In the genomic region with DNA sequence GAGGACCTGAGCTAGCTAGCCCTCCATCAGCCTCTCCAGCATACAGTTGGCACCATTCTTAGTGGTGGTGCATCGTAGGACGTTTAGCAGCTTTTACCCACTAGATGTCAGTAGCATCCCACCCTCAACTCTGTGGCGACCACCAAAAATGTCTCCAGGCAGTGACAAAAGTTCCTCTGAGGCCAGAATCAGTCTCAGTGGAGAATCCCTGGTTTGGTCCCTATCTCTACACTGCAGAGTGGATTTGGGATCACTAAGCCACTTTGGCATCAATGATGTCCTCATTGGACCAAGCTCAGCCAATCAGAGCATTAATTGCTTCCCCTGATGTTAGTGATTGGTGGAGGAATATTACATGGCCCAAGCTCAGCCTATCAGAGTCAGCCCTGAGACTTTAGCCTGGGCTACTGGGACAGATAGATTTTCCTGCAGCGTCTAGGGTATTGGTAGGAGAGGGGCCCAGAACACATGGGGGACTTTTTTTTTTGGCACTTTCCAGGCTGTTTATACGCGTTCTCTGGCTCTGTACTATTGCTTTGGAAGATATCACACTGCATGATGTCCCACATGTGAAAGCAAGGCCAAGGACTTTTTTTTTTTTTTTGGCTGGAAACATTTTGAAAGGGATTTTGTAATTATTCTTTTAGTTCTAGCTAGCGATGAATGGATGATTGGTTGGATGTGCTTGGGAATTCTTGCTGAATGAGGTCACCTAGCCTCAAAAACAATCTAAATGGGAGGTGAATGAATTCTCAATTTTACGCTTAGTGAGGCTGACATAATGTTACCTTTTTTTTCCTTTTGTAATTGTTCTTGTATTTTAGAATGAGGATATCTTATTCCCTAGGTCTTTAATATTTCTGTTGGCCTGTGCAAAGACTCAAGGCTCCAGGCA, we compare ENCODE assay signal across 9 cellular contexts. TPM values are rescaled to one million over a fixed set of nuclear protein-coding genes. Genes with fewer than 3 reads are reported as not detected.
DNase-seq lines count a peak whose midpoint lies in the region; ATAC-seq and TF ChIP-seq lines count a peak whose summit lies in the region.
"Had no signal": no experiment of that assay in that cellular context is flagged by ENCODE, and none has a peak within 500 bp of the region (broad histone marks: within the 10 kb centered on the region; RNA-seq: fewer than 3 reads in every experiment).

No MANE protein-coding gene starts in this region.

- H3K9me3 Mint-ChIP-seq in stimulated activated naive B cell treated with anti-CD40 and anti-IgM and Interleukin-4, amounts not matched to agents 10 μg/mL and 1 μg/mL and 100 μg/mL, for 72 hours: no peaks in the 10 kb centered on the region

- H3K27me3 ChIP-seq in BE2C: peaks cover 6% of the 10 kb centered on the region; the same call in 1 of the 2 replicates
- H3K27me3 ChIP-seq in gastroesophageal sphincter: no peaks in the 10 kb centered on the region

- H3K36me3 Mint-ChIP-seq in stimulated activated naive B cell treated with anti-CD40 and anti-IgM and Interleukin-4, amounts not matched to agents 10 μg/mL and 1 μg/mL and 100 μg/mL, for 72 hours: no peaks in the 10 kb centered on the region

- TF ChIP-seq CTCF in BE2C (IDR thresholded peaks at IDR 0.05; ENCODE audit: low read depth, low read length) (peak; percentile 55), GM13977 (IDR thresholded peaks at IDR 0.05; ENCODE audit: extremely low read depth, insufficient read depth, missing control alignments) (peak; percentile 59), gastroesophageal sphincter (IDR thresholded peaks at IDR 0.05) (peak in 2 of 4 experiments; percentile 15 to 49)

- DNase-seq in BE2C (peak; percentile 32), GM13977 (ENCODE audit: low spot score) (peak; percentile 58), UCSD-AML1 (lab: John Stamatoyannopoulos, UW; ENCODE audit: unreplicated experiment) (peak; percentile 23), cerebellum (ENCODE audit: low spot score) (no peak), HCEC 1CT (no peak), T-helper 9 cell (no peak)
- DNase-seq in stimulated activated naive B cell treated with anti-CD40 and anti-IgM and Interleukin-4, amounts not matched to agents 10 μg/mL and 1 μg/mL and 100 μg/mL, for 72 hours: no peak

- no peak overlapping the region for H3K4me3 Mint-ChIP-seq in stimulated activated naive B cell treated with anti-CD40 and anti-IgM and Interleukin-4, amounts not matched to agents 10 μg/mL and 1 μg/mL and 100 μg/mL, for 72 hours

- in situ Hi-C loops in GM13977 (cut with MboI; ENCODE audit: low pct_unique_long_range_greater_than_20kb, low sequenced_read_pairs, unreplicated experiment): no loop called here

- H3K27me3 Mint-ChIP-seq in stimulated activated naive B cell treated with anti-CD40 and anti-IgM and Interleukin-4, amounts not matched to agents 10 μg/mL and 1 μg/mL and 100 μg/mL, for 72 hours: peaks cover 0 to 5% of the 10 kb centered on the region in 2 donors

- H3K27ac Mint-ChIP-seq in stimulated activated naive B cell treated with anti-CD40 and anti-IgM and Interleukin-4, amounts not matched to agents 10 μg/mL and 1 μg/mL and 100 μg/mL, for 72 hours: no peak overlapping the region

- ATAC-seq in gastroesophageal sphincter: peak; percentile 53
- ATAC-seq in stimulated activated naive B cell treated with anti-CD40 and anti-IgM and Interleukin-4, amounts not matched to agents 10 μg/mL and 1 μg/mL and 100 μg/mL, for 72 hours (replicated peaks): peak; percentile 63 to 77

- H3K4me3 ChIP-seq in BE2C (ENCODE audit: low read depth, low read length) (no peak overlapping the region), gastroesophageal sphincter (no peak overlapping the region)

- H3K27ac ChIP-seq in gastroesophageal sphincter: peak overlapping the region in 1 of 4 donors; percentile 15

- no peaks in the 10 kb centered on the region for H3K4me1 Mint-ChIP-seq in stimulated activated naive B cell treated with anti-CD40 and anti-IgM and Interleukin-4, amounts not matched to agents 10 μg/mL and 1 μg/mL and 100 μg/mL, for 72 hours

- H3K36me3 ChIP-seq in BE2C (no peaks in the 10 kb centered on the region), gastroesophageal sphincter (peaks cover 0 to under 1% of the 10 kb centered on the region in 2 donors)

- no peak for TF ChIP-seq POLR2A in gastroesophageal sphincter (IDR thresholded peaks at IDR 0.05)

- H3K9me3 ChIP-seq in BE2C: no peaks in the 10 kb centered on the region
- no peaks in the 10 kb centered on the region for H3K9me3 ChIP-seq in gastroesophageal sphincter

- no peaks in the 10 kb centered on the region for H3K4me1 ChIP-seq in BE2C
- H3K4me1 ChIP-seq in gastroesophageal sphincter: no peaks in the 10 kb centered on the region

- 32 to 45% methylated on average over 7 of the region's 8 CpGs for WGBS in gastroesophageal sphincter (ENCODE audit: low coverage in 1 of 2), 2 donors

- TF ChIP-seq EP300 in gastroesophageal sphincter (IDR thresholded peaks at IDR 0.05): no peak

RNA-seq across cellular contexts. Expression of a gene that starts 7.0 kb away (rescaled TPM):
- not detected for polyA plus RNA-seq in BE2C (2012; ENCODE audit: insufficient read depth, insufficient read length, low read depth)
- total RNA-seq in gastroesophageal sphincter (1 to 10 TPM in 1 of 4 donors, under 1 TPM in 1, not detected in 2; 0.46 to 1.3 TPM), cerebellum (0.45 TPM)

RNA-seq across cellular contexts. Expression of a gene that starts 19.2 kb away (rescaled TPM):
- polyA plus RNA-seq in BE2C (2012; ENCODE audit: insufficient read depth, insufficient read length, low read depth): not detected
- total RNA-seq in gastroesophageal sphincter (not detected), cerebellum (not detected)
- polyA plus RNA-seq: esophagus had no signal

RNA-seq across cellular contexts. Expression of a gene that starts 21.6 kb away (rescaled TPM):
- polyA plus RNA-seq in BE2C (2012; ENCODE audit: insufficient read depth, insufficient read length, low read depth): 208 TPM
- total RNA-seq in gastroesophageal sphincter (10 to 100 TPM; 30.8 to 44.7 (median 37.7) TPM), cerebellum (14.1 TPM)

RNA-seq across cellular contexts. Expression of a gene that starts 28.8 kb away (rescaled TPM):
- polyA plus RNA-seq in BE2C (2012; ENCODE audit: insufficient read depth, insufficient read length, low read depth): 4.7 TPM
- total RNA-seq in gastroesophageal sphincter: 10 to 100 TPM; 17.1 to 21.3 (median 19.6) TPM
- 23.0 TPM for total RNA-seq in cerebellum

RNA-seq across cellular contexts. Expression of a gene that starts 36.1 kb away (rescaled TPM):
- 5.5 TPM for polyA plus RNA-seq in BE2C (2012; ENCODE audit: insufficient read depth, insufficient read length, low read depth)
- total RNA-seq in gastroesophageal sphincter: 100 to 1,000 TPM in 1 of 4 donors, 10 to 100 TPM in 3; 36.6 to 196 (median 40.7) TPM
- 2.5 TPM for total RNA-seq in cerebellum

Comparison
In these comparisons a context has a peak if more than half of its experiments do, and no peak if none do; other contexts are left out.
1. DNase-seq: peak in BE2C (single experiment), GM13977 (single experiment) and UCSD-AML1 (single experiment); none in stimulated activated naive B cell treated with anti-CD40 and anti-IgM and Interleukin-4, amounts not matched to agents 10 μg/mL and 1 μg/mL and 100 μg/mL, for 72 hours (single experiment), cerebellum (single experiment), HCEC 1CT (single experiment) and T-helper 9 cell (single experiment).